25 cellular contexts compared by ENCODE assay signal in genomic region chr18:70553245-70553960, GRCh38.
DNase-seq lines count a peak whose midpoint lies in the region; ATAC-seq lines count a peak whose summit lies in the region.
"Had no signal": no experiment of that assay in that cellular context is flagged by ENCODE, and none has a peak within 500 bp of the region (broad histone marks: within the 10 kb centered on the region; RNA-seq: fewer than 3 reads in every experiment).

No MANE protein-coding gene starts in this region.

- ATAC-seq in T-helper 17 cell (peak; percentile 83), HG02678 (IDR thresholded peaks at IDR 0.05; ENCODE audit: unreplicated experiment) (no peak), GM19395 (IDR thresholded peaks at IDR 0.05; ENCODE audit: unreplicated experiment) (no peak)
- ATAC-seq: activated CD8-positive, alpha-beta T cell treated with anti-CD3 and anti-CD28 coated beads for 36 hours; HepG2; Right ventricle myocardium inferior; sciatic nerve; upper lobe of right lung had no signal

- peaks cover 64% of the 10 kb centered on the region for H3K4me1 ChIP-seq in Karpas-422 (ENCODE audit: low read length)
- H3K4me1 ChIP-seq: HAP-1, upper lobe of right lung had no signal

- no peaks in the 10 kb centered on the region for H3K79me2 ChIP-seq in Karpas-422 (ENCODE audit: low read length)

- H2AFZ ChIP-seq in Karpas-422 (ENCODE audit: low read length) = peak overlapping the region; percentile 41

- no peaks in the 10 kb centered on the region for H3K36me3 Mint-ChIP-seq in T-helper 17 cell (ENCODE audit: low read depth)

- H3K9me3 ChIP-seq in Karpas-422 (ENCODE audit: low read length) (no peaks in the 10 kb centered on the region), T-helper 17 cell (ENCODE audit: control insufficient read depth, low read length, poor library complexity, severe bottlenecking) (no peaks in the 10 kb centered on the region)
- H3K9me3 ChIP-seq: HAP-1, upper lobe of right lung had no signal

- peak overlapping the region; percentile 51 for H3K27ac Mint-ChIP-seq in T-helper 17 cell
- H3K27ac Mint-ChIP-seq: activated CD8-positive, alpha-beta T cell treated with anti-CD3 and anti-CD28 coated beads for 36 hours; dendritic cell treated with granulocyte-macrophage colony-stimulating factor and Interleukin-4, amounts not matched to agents 40 ng/mL and 50 ng/mL, for 4 days; nephron progenitor cell had no signal

- DNase-seq in NOMO-1 treated with DMSO at 0.1 percent for 48 hours (lab: John Stamatoyannopoulos, UW; ENCODE audit: unreplicated experiment) (peak; percentile 13), NOMO-1 treated with dmso at 0.1 percent for 144 hours (lab: John Stamatoyannopoulos, UW; ENCODE audit: unreplicated experiment) (no peak), Karpas-422 (peak; percentile 47), T-helper 17 cell (no peak), inferior parietal cortex (ENCODE audit: extremely low spot score) (peak; percentile 6), NCI-H1105 (lab: John Stamatoyannopoulos, UW) (no peak)
- DNase-seq: 8988T; activated CD4-positive, CD25-positive, alpha-beta regulatory T cell treated with anti-CD3 and anti-CD28 coated beads, Interleukin-2, amount 50 U/mL, for 72 hours; activated CD8-positive, alpha-beta T cell treated with anti-CD3 and anti-CD28 coated beads for 36 hours; activated gamma-delta T cell treated with Interleukin-2 at 50 U/mL for 16 hours; activated T-cell treated with anti-CD3 and anti-CD28 coated beads for 4 hours; DMS79 treated with DMSO at 0.1 percent for 48 hours; NCI-H2029 treated with DMSO at 0.1 percent for 48 hours; NCI-H2227 treated with DMSO at 0.1 percent for 48 hours; nephron progenitor cell; posterior cingulate gyrus; upper lobe of right lung had no signal

- peak overlapping the region; percentile 95 for H3K27ac ChIP-seq in Karpas-422 (ENCODE audit: low read length)
- H3K27ac ChIP-seq: HL-60, upper lobe of right lung had no signal

- no peak overlapping the region for H3K4me3 Mint-ChIP-seq in T-helper 17 cell
- H3K4me3 Mint-ChIP-seq: activated CD8-positive, alpha-beta T cell treated with anti-CD3 and anti-CD28 coated beads for 36 hours; dendritic cell treated with granulocyte-macrophage colony-stimulating factor and Interleukin-4, amounts not matched to agents 40 ng/mL and 50 ng/mL, for 4 days; nephron progenitor cell had no signal

- no peaks in the 10 kb centered on the region for H3K4me1 Mint-ChIP-seq in T-helper 17 cell
- H3K4me1 Mint-ChIP-seq: nephron progenitor cell had no signal

- peak overlapping the region; percentile 74 for H3K4me2 ChIP-seq in Karpas-422 (ENCODE audit: low read depth, low read length, poor library complexity, severe bottlenecking)

- no peaks in the 10 kb centered on the region for H3K27me3 Mint-ChIP-seq in T-helper 17 cell
- H3K27me3 Mint-ChIP-seq: activated CD8-positive, alpha-beta T cell treated with anti-CD3 and anti-CD28 coated beads for 36 hours; dendritic cell treated with granulocyte-macrophage colony-stimulating factor and Interleukin-4, amounts not matched to agents 40 ng/mL and 50 ng/mL, for 4 days had no signal

- no peaks in the 10 kb centered on the region for H3K27me3 ChIP-seq in Karpas-422 (ENCODE audit: low read length)
- H3K27me3 ChIP-seq: upper lobe of right lung had no signal

- no peaks in the 10 kb centered on the region for H4K20me1 ChIP-seq in Karpas-422 (ENCODE audit: insufficient read depth, low read depth, low read length)

- no peaks in the 10 kb centered on the region for H3K9me2 ChIP-seq in Karpas-422 (replicated peaks; ENCODE audit: insufficient read depth, low read length)

- no peaks in the 10 kb centered on the region for H3K36me3 ChIP-seq in Karpas-422 (ENCODE audit: insufficient read depth, low read length)
- H3K36me3 ChIP-seq: HAP-1, upper lobe of right lung had no signal

- peak overlapping the region; percentile 49 for H3K9ac ChIP-seq in Karpas-422 (ENCODE audit: low read length)

- 0 out of 2 replicates have a peak overlapping the region, but pooled peaks have one; percentile 3 for H3K4me3 ChIP-seq in Karpas-422 (ENCODE audit: low read length)
- H3K4me3 ChIP-seq: HAP-1, upper lobe of right lung had no signal

Comparison
In these comparisons a context has a peak if more than half of its experiments do, and no peak if none do; other contexts are left out.
1. DNase-seq: peak in NOMO-1 treated with DMSO at 0.1 percent for 48 hours (single experiment), Karpas-422 (single experiment) and inferior parietal cortex (single experiment); none in NOMO-1 treated with dmso at 0.1 percent for 144 hours (single experiment), T-helper 17 cell (0 of 3) and NCI-H1105 (single experiment).